Comparison of ENCODE assay signal across 8 cellular contexts in the genomic region with DNA sequence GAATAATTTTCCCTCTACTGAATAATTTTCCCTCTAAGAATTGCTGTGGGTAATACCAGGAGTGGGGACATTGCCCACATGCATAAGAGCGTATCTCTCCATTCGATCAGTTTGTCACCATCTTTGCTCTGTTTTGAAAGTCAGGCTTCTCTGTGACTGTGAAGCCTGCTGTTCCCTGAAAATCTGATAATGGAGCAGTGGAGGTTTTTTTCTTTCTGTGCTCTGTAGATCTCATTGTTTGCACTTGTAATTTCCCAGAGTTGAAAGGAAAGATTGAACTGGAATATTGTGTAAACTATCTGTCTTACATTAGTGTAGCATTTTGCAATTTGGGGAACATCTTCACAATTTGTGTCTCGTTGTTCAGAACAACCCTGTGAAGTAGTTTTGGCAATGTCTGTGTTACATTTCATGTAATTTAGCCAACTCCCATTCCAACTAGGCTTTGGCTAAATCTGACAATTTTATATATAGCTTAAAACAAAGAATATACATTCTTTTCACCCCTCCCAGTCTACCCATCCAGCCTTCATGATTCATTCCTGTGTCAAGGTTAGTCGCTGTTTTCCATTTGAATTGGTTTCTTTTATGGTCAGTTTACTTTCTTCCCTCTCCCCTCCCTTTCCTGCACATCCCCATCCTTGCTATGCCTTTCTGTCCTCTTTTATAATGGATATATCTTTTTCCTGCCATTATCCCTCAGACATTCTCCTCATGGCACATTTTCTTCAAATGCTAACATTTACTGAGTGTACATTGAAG. TPM values are rescaled to one million over a fixed set of nuclear protein-coding genes. Genes with fewer than 3 reads are reported as not detected.
DNase-seq lines count a peak whose midpoint lies in the region; ATAC-seq and TF ChIP-seq lines count a peak whose summit lies in the region.

No MANE protein-coding gene starts in this region.

- DNase-seq in Caco-2 (no peak), PC-3 (peak; percentile 63), endothelial cell (ENCODE audit: low spot score) (no peak), kidney tubule cell (ENCODE audit: low spot score) (no peak), NCI-H1048 (lab: John Stamatoyannopoulos, UW) (no peak), NCI-H510A (lab: John Stamatoyannopoulos, UW) (no peak), NCI-H128 (lab: John Stamatoyannopoulos, UW; ENCODE audit: unreplicated experiment) (no peak)

- H3K27ac Mint-ChIP-seq in Caco-2 (ENCODE audit: unreplicated experiment) = no peak overlapping the region
- peak overlapping the region; percentile 64 for H3K27ac Mint-ChIP-seq in endothelial cell (ENCODE audit: unreplicated experiment)

- TF ChIP-seq RAD21 in neural cell (conservative IDR thresholded peaks at IDR 0.05) = no peak

- H3F3A ChIP-seq in PC-3 (ENCODE audit: low read length, unreplicated experiment) (no peaks in the 10 kb centered on the region), neural cell (ENCODE audit: insufficient read depth, low read length, poor library complexity, severe bottlenecking) (no peaks in the 10 kb centered on the region)

- no peak overlapping the region for H3K4me3 ChIP-seq in Caco-2 (ENCODE audit: low read depth, low read length)
- peak overlapping the region; percentile 69 for H3K4me3 ChIP-seq in PC-3 (ENCODE audit: low read length)
- H3K4me3 ChIP-seq in neural cell (ENCODE audit: low read length) = peak overlapping the region; percentile 59

- no peaks in the 10 kb centered on the region for H3K9me3 ChIP-seq in Caco-2
- no peaks in the 10 kb centered on the region for H3K9me3 ChIP-seq in PC-3 (ENCODE audit: low read length)
- no peaks in the 10 kb centered on the region for H3K9me3 ChIP-seq in neural cell (ENCODE audit: low read length)

- H3K27me3 Mint-ChIP-seq in Caco-2 (ENCODE audit: insufficient read depth, unreplicated experiment) (no peaks in the 10 kb centered on the region), endothelial cell (ENCODE audit: unreplicated experiment) (no peaks in the 10 kb centered on the region)

- intact Hi-C loops in Caco-2 (cut with micrococcal nuclease; ENCODE audit: unreplicated experiment) = loop anchor here (10.0 kb wide), 1 partner anchor 329 kb away; no protein-coding TSS in a partner anchor
- intact Hi-C loops in PC-3 (cut with micrococcal nuclease) = loop anchor here (5.0 to 10.0 kb wide), 4 partner anchors 49 to 311 kb away; no protein-coding TSS in a partner anchor

- H3K9me3 Mint-ChIP-seq in Caco-2 (ENCODE audit: unreplicated experiment) (no peaks in the 10 kb centered on the region), endothelial cell (ENCODE audit: unreplicated experiment) (no peaks in the 10 kb centered on the region)

- H4K20me1 ChIP-seq in PC-3 (ENCODE audit: low read length) (peaks cover 23% of the 10 kb centered on the region), neural cell (ENCODE audit: insufficient read depth) (no peaks in the 10 kb centered on the region)

- no TSS peak for BruUV-seq in Caco-2 (replicated peaks; lab: Mats Ljungman, UMichigan)
- BruUV-seq in PC-3 (replicated peaks; lab: Mats Ljungman, UMichigan) = no TSS peak

- H3K27ac ChIP-seq in PC-3 (ENCODE audit: low read length) = peak overlapping the region; percentile 72
- no peak overlapping the region for H3K27ac ChIP-seq in neural cell (ENCODE audit: low read length)

- H3K27me3 ChIP-seq in Caco-2 (replicated peaks; ENCODE audit: control insufficient read depth, insufficient read depth, low read length) (no peaks in the 10 kb centered on the region), PC-3 (ENCODE audit: low read length) (no peaks in the 10 kb centered on the region), neural cell (ENCODE audit: insufficient read depth, low read depth, low read length) (no peaks in the 10 kb centered on the region)

- no peaks in the 10 kb centered on the region for H3K4me1 ChIP-seq in Caco-2
- peaks cover 38% of the 10 kb centered on the region for H3K4me1 ChIP-seq in PC-3 (ENCODE audit: insufficient read depth, low read length)

- H3K36me3 ChIP-seq in Caco-2 (ENCODE audit: control insufficient read depth, insufficient read depth, low read length) (no peaks in the 10 kb centered on the region), PC-3 (ENCODE audit: low read depth, low read length) (no peaks in the 10 kb centered on the region; the same call in 1 of the 2 replicates), neural cell (ENCODE audit: insufficient read depth, low read length) (no peaks in the 10 kb centered on the region)

- H3K9ac ChIP-seq in PC-3 (ENCODE audit: low read length) (peak overlapping the region; percentile 12; the same call in 1 of the 2 replicates), neural cell (ENCODE audit: low read length) (no peak overlapping the region)

- H3K4me3 Mint-ChIP-seq in Caco-2 (ENCODE audit: unreplicated experiment) (peak overlapping the region; percentile 36), endothelial cell (ENCODE audit: unreplicated experiment) (peak overlapping the region; percentile 67)

- H3K4me1 Mint-ChIP-seq in Caco-2 (ENCODE audit: low read depth, unreplicated experiment) (peaks cover 12% of the 10 kb centered on the region), endothelial cell (ENCODE audit: unreplicated experiment) (peaks cover 20% of the 10 kb centered on the region)

- TF ChIP-seq EP300 in neural cell (conservative IDR thresholded peaks at IDR 0.05; ENCODE audit: poor library complexity, severe bottlenecking) = no peak

- H3K9me2 ChIP-seq in PC-3 (replicated peaks; ENCODE audit: low read length) (no peaks in the 10 kb centered on the region), neural cell (ENCODE audit: insufficient read depth, low read length) (no peaks in the 10 kb centered on the region)

- ATAC-seq in PC-3 = peak; percentile 19

- CTCF ChIA-PET in Caco-2 (lab: Charles Lee) (no interaction called here), PC-3 (lab: Charles Lee) (interaction anchor here (0.6 kb wide), 2 partner anchors 150 to 172 kb away, joined by 3 to 8 read pairs; no protein-coding TSS in a partner anchor)

- POLR2A ChIA-PET in Caco-2 (lab: Charles Lee) (no interaction called here), PC-3 (lab: Charles Lee; ENCODE audit: unreplicated experiment) (no interaction called here)

- TF ChIP-seq CTCF in Caco-2 (IDR thresholded peaks at IDR 0.05; ENCODE audit: insufficient read depth in 1 of 2, low read depth in 1 of 2, low read length in 1 of 2, severe bottlenecking in 1 of 2, unreplicated experiment in 1 of 2) = no peak
- TF ChIP-seq CTCF in PC-3 (conservative IDR thresholded peaks at IDR 0.05; ENCODE audit: low read depth, low read length) = no peak
- TF ChIP-seq CTCF in endothelial cell (IDR thresholded peaks at IDR 0.05; ENCODE audit: unreplicated experiment) = no peak
- TF ChIP-seq CTCF in neural cell (IDR thresholded peaks at IDR 0.05; ENCODE audit: poor library complexity, severe bottlenecking) = no peak

- H3K36me3 Mint-ChIP-seq in Caco-2 (ENCODE audit: insufficient read depth, unreplicated experiment) (peaks cover 6% of the 10 kb centered on the region), endothelial cell (ENCODE audit: low read depth, unreplicated experiment) (no peaks in the 10 kb centered on the region)

- peaks cover 55% of the 10 kb centered on the region for H3K79me2 ChIP-seq in PC-3 (ENCODE audit: low read length)
- peaks cover 13% of the 10 kb centered on the region for H3K79me2 ChIP-seq in neural cell (replicated peaks; ENCODE audit: insufficient read depth, low read length)

- H3K4me2 ChIP-seq in PC-3 (ENCODE audit: low read length) = peak overlapping the region; percentile 85
- H3K4me2 ChIP-seq in neural cell (ENCODE audit: low read length) = peak overlapping the region; percentile 35

- H2AFZ ChIP-seq in PC-3 (ENCODE audit: low read length) = no peak overlapping the region
- no peak overlapping the region for H2AFZ ChIP-seq in neural cell (ENCODE audit: low read depth, low read length)

TF ChIP-seq in neural cell, 6 proteins besides CTCF, POLR2A, EP300 and RAD21:
- TF ChIP-seq EZH2 (IDR thresholded peaks at IDR 0.05; ENCODE audit: borderline replicate concordance, insufficient read depth, low read length, poor library complexity, severe bottlenecking) (no peak), POLR2AphosphoS5 (IDR thresholded peaks at IDR 0.05) (no peak), SMC3 (conservative IDR thresholded peaks at IDR 0.05; ENCODE audit: poor library complexity) (no peak), MXI1 (conservative IDR thresholded peaks at IDR 0.05; ENCODE audit: poor library complexity, severe bottlenecking) (no peak)

RNA-seq across cellular contexts. Expression of gene ZXDB, which starts 4.5 kb away (rescaled TPM):
- 6.5 and 8.3 TPM in 2 replicates for total RNA-seq in Caco-2 (2022)
- 10.1 and 11.1 TPM in 2 replicates for total RNA-seq in PC-3 (2014; rRNA removed)
- 7.5 TPM for total RNA-seq in endothelial cell (ENCODE audit: unreplicated experiment)
- 4.6 and 5.4 TPM in 2 replicates for polyA plus RNA-seq in neural cell
- 25.1 and 30.7 TPM in 2 replicates for polyA minus RNA-seq in neural cell
